ENCODE assay signal across 2 cellular contexts in genomic region chr11:7892751-7893356, GRCh38.
TF ChIP-seq lines count a peak whose summit lies in the region.

No MANE protein-coding gene starts in this region.

TF ChIP-seq in HCT116, 20 proteins besides CTCF, POLR2A, EP300 and RAD21 (continued from another document):
- TF ChIP-seq, protein P1, sequence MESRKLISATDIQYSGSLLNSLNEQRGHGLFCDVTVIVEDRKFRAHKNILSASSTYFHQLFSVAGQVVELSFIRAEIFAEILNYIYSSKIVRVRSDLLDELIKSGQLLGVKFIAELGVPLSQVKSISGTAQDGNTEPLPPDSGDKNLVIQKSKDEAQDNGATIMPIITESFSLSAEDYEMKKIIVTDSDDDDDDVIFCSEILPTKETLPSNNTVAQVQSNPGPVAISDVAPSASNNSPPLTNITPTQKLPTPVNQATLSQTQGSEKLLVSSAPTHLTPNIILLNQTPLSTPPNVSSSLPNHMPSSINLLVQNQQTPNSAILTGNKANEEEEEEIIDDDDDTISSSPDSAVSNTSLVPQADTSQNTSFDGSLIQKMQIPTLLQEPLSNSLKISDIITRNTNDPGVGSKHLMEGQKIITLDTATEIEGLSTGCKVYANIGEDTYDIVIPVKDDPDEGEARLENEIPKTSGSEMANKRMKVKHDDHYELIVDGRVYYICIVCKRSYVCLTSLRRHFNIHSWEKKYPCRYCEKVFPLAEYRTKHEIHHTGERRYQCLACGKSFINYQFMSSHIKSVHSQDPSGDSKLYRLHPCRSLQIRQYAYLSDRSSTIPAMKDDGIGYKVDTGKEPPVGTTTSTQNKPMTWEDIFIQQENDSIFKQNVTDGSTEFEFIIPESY (IDR thresholded peaks at IDR 0.05; ENCODE audit: extremely low read depth, insufficient replicate concordance, low read length): no peak
- TF ChIP-seq EGR1 (IDR thresholded peaks at IDR 0.05; ENCODE audit: low read depth) (no peak), REST (IDR thresholded peaks at IDR 0.05; ENCODE audit: low read depth) (no peak), EZH2 (IDR thresholded peaks at IDR 0.05) (no peak), SP1 (IDR thresholded peaks at IDR 0.05; ENCODE audit: low read depth) (no peak), ELF1 (IDR thresholded peaks at IDR 0.05; ENCODE audit: borderline replicate concordance, low read depth) (no peak), CBX3 (IDR thresholded peaks at IDR 0.05; ENCODE audit: low read depth) (no peak), SRF (IDR thresholded peaks at IDR 0.05; ENCODE audit: low read depth) (no peak), JUND (IDR thresholded peaks at IDR 0.05) (no peak), FOSL1 (IDR thresholded peaks at IDR 0.05; ENCODE audit: low read depth) (no peak), MAX (IDR thresholded peaks at IDR 0.05) (no peak), EZH2phosphoT487 (IDR thresholded peaks at IDR 0.05; ENCODE audit: borderline replicate concordance) (no peak), SIN3A (IDR thresholded peaks at IDR 0.05; ENCODE audit: low read depth) (no peak)

TF ChIP-seq in neural cell, 6 proteins besides CTCF, POLR2A, EP300 and RAD21 (continued from another document):
- TF ChIP-seq REST (IDR thresholded peaks at IDR 0.05; ENCODE audit: borderline replicate concordance) (no peak), MXI1 (conservative IDR thresholded peaks at IDR 0.05; ENCODE audit: poor library complexity, severe bottlenecking) (no peak), SMC3 (conservative IDR thresholded peaks at IDR 0.05; ENCODE audit: poor library complexity) (peak; percentile 79), TAF1 (IDR thresholded peaks at IDR 0.05; ENCODE audit: low read depth) (no peak)
